In the genomic region with DNA sequence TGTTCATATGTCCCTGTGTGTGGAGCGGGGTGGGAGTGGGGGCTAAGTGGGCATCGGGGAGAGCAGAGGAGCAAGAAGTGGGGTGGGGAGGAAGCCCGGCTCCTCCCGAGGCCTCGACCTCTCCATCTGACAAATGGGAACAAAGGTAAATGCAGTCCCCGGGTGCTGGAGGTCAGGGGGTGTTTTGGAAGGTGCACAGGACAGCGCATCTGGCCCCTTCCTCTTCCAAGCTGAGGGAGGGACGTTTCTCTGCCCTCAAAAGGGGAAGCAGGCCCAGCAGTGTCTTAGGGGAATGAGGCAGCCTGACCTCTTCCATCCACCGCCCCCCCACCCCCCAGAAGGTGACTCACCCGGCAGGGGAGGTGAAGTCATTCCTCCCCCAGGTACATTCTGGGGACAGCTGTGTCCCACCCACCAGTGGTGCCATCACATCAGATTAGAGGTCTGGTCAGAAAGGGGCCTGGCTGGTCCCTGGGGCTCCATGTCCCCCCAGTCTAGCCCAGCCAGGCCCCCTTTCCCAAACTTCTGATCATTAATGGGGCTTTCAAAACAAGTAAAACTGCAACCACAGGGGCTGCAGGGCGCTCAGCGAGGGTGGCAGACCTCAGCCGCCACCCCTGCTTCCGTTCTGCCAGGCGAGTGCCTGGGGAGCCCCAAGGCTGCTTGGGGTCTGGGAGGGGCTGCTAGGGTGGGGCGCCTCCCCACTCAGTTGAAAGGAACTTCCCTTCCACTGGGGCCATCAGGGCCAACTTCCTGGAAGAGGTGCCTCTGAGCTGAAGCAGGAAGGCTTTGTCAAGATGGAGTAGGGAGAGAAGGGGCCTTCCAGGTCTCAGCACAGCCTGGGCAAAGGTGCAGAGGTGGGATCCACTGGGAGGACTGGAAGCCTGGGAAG, we compare ENCODE assay signal across 8 cellular contexts. TPM values are rescaled to one million over a fixed set of nuclear protein-coding genes. Genes with fewer than 3 reads are reported as not detected.
DNase-seq lines count a peak whose midpoint lies in the region; ATAC-seq and TF ChIP-seq lines count a peak whose summit lies in the region.

No MANE protein-coding gene starts in this region.

- no peaks in the 10 kb centered on the region for H3K36me3 ChIP-seq in ascending aorta
- no peaks in the 10 kb centered on the region for H3K36me3 ChIP-seq in mucosa of descending colon (ENCODE audit: low read depth)
- H3K36me3 ChIP-seq in transverse colon, result no peaks in the 10 kb centered on the region

- H3K27me3 ChIP-seq in ascending aorta (peaks cover 2% of the 10 kb centered on the region), transverse colon (no peaks in the 10 kb centered on the region), foreskin keratinocyte (no peaks in the 10 kb centered on the region)

- intact Hi-C loops in ascending aorta (cut with DNase I) (no loop called here), mucosa of descending colon (cut with DNase I, micrococcal nuclease) (no loop called here), transverse colon (cut with DNase I; ENCODE audit: low total_unique reads) (no loop called here)

- TF ChIP-seq CTCF in ascending aorta (IDR thresholded peaks at IDR 0.05) (no peak), mucosa of descending colon (IDR thresholded peaks at IDR 0.05) (no peak), transverse colon (IDR thresholded peaks at IDR 0.05) (no peak), foreskin keratinocyte (conservative IDR thresholded peaks at IDR 0.05) (no peak)

- ATAC-seq in HG03342 (IDR thresholded peaks at IDR 0.05; ENCODE audit: unreplicated experiment) (peak; percentile 39), T-helper 17 cell (peak; percentile 79), mucosa of descending colon (peak; percentile 21), foreskin keratinocyte (no peak)

- DNase-seq in Daoy (ENCODE audit: low read depth) (peak; percentile 85), T-helper 17 cell (peak; percentile 70 to 80 (median 72)), ascending aorta (ENCODE audit: low spot score in 2 of 2) (no peak), mucosa of descending colon (peak; percentile 49 to 88 (median 67)), transverse colon (peak; percentile 55), NCI-H2081 treated with DMSO at 0.1 percent for 48 hours (lab: John Stamatoyannopoulos, UW) (no peak), foreskin keratinocyte (no peak)

- TF ChIP-seq EP300 in transverse colon (IDR thresholded peaks at IDR 0.05; ENCODE audit: low read depth), result no peak

- in situ Hi-C loops in transverse colon (cut with MboI; ENCODE audit: low pct_ligation_motif_present in 1 of 4, low pct_unique_long_range_greater_than_20kb in 1 of 4, low sequenced_read_pairs in 3 of 4), result no loop called here

- peak overlapping the region; percentile 89 for H3K27ac Mint-ChIP-seq in T-helper 17 cell

- H3K4me3 ChIP-seq in ascending aorta (no peak overlapping the region), mucosa of descending colon (no peak overlapping the region), transverse colon (no peak overlapping the region)

- peak overlapping the region; percentile 87 for H3K4me3 Mint-ChIP-seq in T-helper 17 cell

- no peaks in the 10 kb centered on the region for H3K27me3 Mint-ChIP-seq in T-helper 17 cell

- H3K36me3 Mint-ChIP-seq in T-helper 17 cell (ENCODE audit: low read depth), result peaks cover 4% of the 10 kb centered on the region

- H3K9me3 ChIP-seq in T-helper 17 cell (ENCODE audit: control insufficient read depth, low read length, poor library complexity, severe bottlenecking), result no peaks in the 10 kb centered on the region
- no peaks in the 10 kb centered on the region for H3K9me3 ChIP-seq in ascending aorta
- no peaks in the 10 kb centered on the region for H3K9me3 ChIP-seq in mucosa of descending colon
- no peaks in the 10 kb centered on the region for H3K9me3 ChIP-seq in transverse colon

- H3K4me1 ChIP-seq in ascending aorta (peaks cover 0 to 2% of the 10 kb centered on the region in 2 donors), mucosa of descending colon (ENCODE audit: low read depth) (peaks cover 64% of the 10 kb centered on the region), transverse colon (peaks cover 45 to 73% (median 62%) of the 10 kb centered on the region in 4 donors), foreskin keratinocyte (peaks cover 23% of the 10 kb centered on the region)

- peak overlapping the region; percentile 50 to 61 for H3K27ac ChIP-seq in ascending aorta
- peak overlapping the region; percentile 67 to 94 (median 84) for H3K27ac ChIP-seq in transverse colon
- no peak overlapping the region for H3K27ac ChIP-seq in foreskin keratinocyte

- 41 to 60% methylated on average over 1 to 16 of the region's 16 CpGs for WGBS in transverse colon (ENCODE audit: low coverage in 1 of 2), 2 donors

- no peak for TF ChIP-seq POLR2A in transverse colon (IDR thresholded peaks at IDR 0.05)

- peaks cover 35% of the 10 kb centered on the region for H3K4me1 Mint-ChIP-seq in T-helper 17 cell

RNA-seq across cellular contexts. Expression of a gene that starts 10.7 kb away (rescaled TPM):
- total RNA-seq in Daoy (2014; rRNA removed; shearing (Covaris generic)), result 16.1 and 24.2 TPM in 2 replicates
- 100 to 1,000 TPM; 110 to 116 TPM for total RNA-seq in T-helper 17 cell
- total RNA-seq in ascending aorta, result 102 TPM
- 10 to 100 TPM; 31.7 to 95.0 (median 71.7) TPM for total RNA-seq in mucosa of descending colon
- total RNA-seq in transverse colon, result 100 to 1,000 TPM in 2 of 4 donors, 10 to 100 TPM in 2; 17.9 to 162 (median 80.6) TPM
- 17.7 and 21.5 TPM in 2 replicates for total RNA-seq in foreskin keratinocyte
- polyA plus RNA-seq in foreskin keratinocyte, result 15.9 and 17.6 TPM in 2 replicates

RNA-seq across cellular contexts. Expression of a gene that starts 25.0 kb away (rescaled TPM):
- total RNA-seq in Daoy (2014; rRNA removed; shearing (Covaris generic)), result 42.6 and 59.9 TPM in 2 replicates
- total RNA-seq in T-helper 17 cell (10 to 100 TPM; 19.5 to 20.5 TPM), ascending aorta (84.0 TPM), mucosa of descending colon (10 to 100 TPM; 20.7 to 27.9 (median 22.1) TPM), transverse colon (100 to 1,000 TPM in 1 of 4 donors, 10 to 100 TPM in 3; 31.7 to 120 (median 40.4) TPM), foreskin keratinocyte (23.7 and 26.6 TPM in 2 replicates)
- polyA plus RNA-seq in foreskin keratinocyte, result 26.6 and 27.2 TPM in 2 replicates

RNA-seq across cellular contexts. Expression of a gene that starts 28.5 kb away (rescaled TPM):
- 7.6 and 11.3 TPM in 2 replicates for total RNA-seq in Daoy (2014; rRNA removed; shearing (Covaris generic))
- total RNA-seq in T-helper 17 cell (1 to 10 TPM; 6.7 to 9.0 TPM), ascending aorta (11.4 TPM), mucosa of descending colon (10 to 100 TPM; 27.9 to 41.2 (median 35.9) TPM), transverse colon (100 to 1,000 TPM in 1 of 4 donors, 10 to 100 TPM in 3; 27.2 to 187 (median 55.5) TPM), foreskin keratinocyte (12.2 and 13.2 TPM in 2 replicates)
- polyA plus RNA-seq in foreskin keratinocyte, result 6.6 and 6.9 TPM in 2 replicates

RNA-seq across cellular contexts. Expression of a gene that starts 54.1 kb away (rescaled TPM):
- total RNA-seq in Daoy (2014; rRNA removed; shearing (Covaris generic)), result not detected in 2 replicates
- total RNA-seq in T-helper 17 cell (not detected), ascending aorta (not detected), mucosa of descending colon (not detected), transverse colon (not detected), foreskin keratinocyte (not detected in 2 replicates)
- polyA plus RNA-seq in foreskin keratinocyte, result not detected in 2 replicates

Comparison
In these comparisons a context has a peak if more than half of its experiments do, and no peak if none do; other contexts are left out.
1. DNase-seq: peak in Daoy (single experiment), T-helper 17 cell (3 of 3), mucosa of descending colon (3 of 3) and transverse colon (single experiment); none in ascending aorta (0 of 2), NCI-H2081 treated with DMSO at 0.1 percent for 48 hours (single experiment) and foreskin keratinocyte (0 of 2).